Comparison of ENCODE assay signal across 19 cellular contexts in genomic region chr3:53566450-53567145, GRCh38.
"Had no signal": no experiment of that assay in that cellular context is flagged by ENCODE, and none has a peak within 500 bp of the region (broad histone marks: within the 10 kb centered on the region; RNA-seq: fewer than 3 reads in every experiment).

No MANE protein-coding gene starts in this region.

- H3K27ac ChIP-seq: adrenal gland, coronary artery, foreskin keratinocyte, lower lobe of right lung, sigmoid colon, spleen had no signal

- H3K9me3 ChIP-seq: adrenal gland, lower lobe of right lung, sigmoid colon, spleen had no signal

- DNase-seq: activated B cell treated with CpG ODN at 0.5 μM for 24 hours; activated CD4-positive, alpha-beta T cell treated with anti-CD3 and anti-CD28 coated beads, Interleukin-2, amount 10 ng/mL, durations not matched to agents 24 days and 14 days; activated CD8-positive, alpha-beta memory T cell treated with anti-CD3 and anti-CD28 coated beads, Interleukin-2, amount 50 U/mL, for 4 hours; activated CD8-positive, alpha-beta T cell treated with anti-CD3 and anti-CD28 coated beads, Interleukin-2, amount 10 ng/mL, durations not matched to agents 7 days and 5 days; activated effector memory CD4-positive, alpha-beta T cell treated with anti-CD3 and anti-CD28 coated beads, Interleukin-2, amount 50 U/mL, for 16 hours; activated T-cell treated with anti-CD3 and anti-CD28 coated beads, Interleukin-2, amount 50 U/mL, for 48 hours; central memory CD4-positive, alpha-beta T cell; effector CD4-positive, alpha-beta T cell; foreskin keratinocyte; lower lobe of right lung; midbrain; sigmoid colon; spleen; stimulated activated CD4-positive, alpha-beta T cell treated with anti-CD3 and anti-CD28 coated beads, Interleukin-1b, Interleukin-23, amount 100 ng/mL, for 48 hours; stimulated activated naive CD8-positive, alpha-beta T cell treated with anti-CD3 and anti-CD28 coated beads, Interleukin-15, amount 100 ng/mL, for 72 hours had no signal

- H3K9me3 Mint-ChIP-seq: activated B cell treated with CpG ODN at 0.5 μM for 24 hours; activated CD4-positive, alpha-beta T cell treated with anti-CD3 and anti-CD28 coated beads, Interleukin-2, amount 10 ng/mL, durations not matched to agents 24 days and 14 days; activated naive CD4-positive, alpha-beta T cell treated with anti-CD3 and anti-CD28 coated beads, Interleukin-2, amount 50 U/mL, for 24 hours; stimulated activated naive CD8-positive, alpha-beta T cell treated with anti-CD3 and anti-CD28 coated beads, Interleukin-15, amount 100 ng/mL, for 72 hours; T-helper 1 cell treated with Interleukin-12 subunit alpha and Interleukin-12 subunit beta and Interleukin-4 antibody, amounts not matched to agents 30 μg/mL and 1 μg/mL, for 36 hours had no signal

- H3K4me3 ChIP-seq: adrenal gland, coronary artery, lower lobe of right lung, sigmoid colon, spleen had no signal

- H3K36me3 ChIP-seq: adrenal gland, lower lobe of right lung, sigmoid colon, spleen had no signal

- H3K27ac Mint-ChIP-seq: activated B cell treated with CpG ODN at 0.5 μM for 24 hours; activated CD4-positive, alpha-beta T cell treated with anti-CD3 and anti-CD28 coated beads, Interleukin-2, amount 10 ng/mL, durations not matched to agents 24 days and 14 days; activated CD8-positive, alpha-beta T cell treated with anti-CD3 and anti-CD28 coated beads, Interleukin-2, amount 10 ng/mL, durations not matched to agents 7 days and 5 days; activated naive CD4-positive, alpha-beta T cell treated with anti-CD3 and anti-CD28 coated beads, Interleukin-2, amount 50 U/mL, for 24 hours; stimulated activated naive CD8-positive, alpha-beta T cell treated with anti-CD3 and anti-CD28 coated beads, Interleukin-15, amount 100 ng/mL, for 72 hours; T-helper 1 cell treated with Interleukin-12 subunit alpha and Interleukin-12 subunit beta and Interleukin-4 antibody, amounts not matched to agents 30 μg/mL and 1 μg/mL, for 36 hours had no signal

- ATAC-seq: activated CD8-positive, alpha-beta T cell treated with anti-CD3 and anti-CD28 coated beads, Interleukin-2, amount 10 ng/mL, durations not matched to agents 7 days and 5 days; foreskin keratinocyte; stimulated activated naive CD8-positive, alpha-beta T cell treated with anti-CD3 and anti-CD28 coated beads, Interleukin-15, amount 100 ng/mL, for 72 hours had no signal

- H3K36me3 Mint-ChIP-seq: activated naive CD4-positive, alpha-beta T cell treated with anti-CD3 and anti-CD28 coated beads, Interleukin-2, amount 50 U/mL, for 24 hours had no signal

- H3K4me1 ChIP-seq: foreskin keratinocyte, sigmoid colon, spleen had no signal

- H3K4me3 Mint-ChIP-seq: activated B cell treated with CpG ODN at 0.5 μM for 24 hours; activated CD4-positive, alpha-beta T cell treated with anti-CD3 and anti-CD28 coated beads, Interleukin-2, amount 10 ng/mL, durations not matched to agents 24 days and 14 days; activated CD8-positive, alpha-beta T cell treated with anti-CD3 and anti-CD28 coated beads, Interleukin-2, amount 10 ng/mL, durations not matched to agents 7 days and 5 days; activated naive CD4-positive, alpha-beta T cell treated with anti-CD3 and anti-CD28 coated beads, Interleukin-2, amount 50 U/mL, for 24 hours; stimulated activated naive CD8-positive, alpha-beta T cell treated with anti-CD3 and anti-CD28 coated beads, Interleukin-15, amount 100 ng/mL, for 72 hours; T-helper 1 cell treated with Interleukin-12 subunit alpha and Interleukin-12 subunit beta and Interleukin-4 antibody, amounts not matched to agents 30 μg/mL and 1 μg/mL, for 36 hours had no signal

- H3K27me3 ChIP-seq: adrenal gland, sigmoid colon had no signal

- H3K4me1 Mint-ChIP-seq: activated B cell treated with CpG ODN at 0.5 μM for 24 hours; activated CD4-positive, alpha-beta T cell treated with anti-CD3 and anti-CD28 coated beads, Interleukin-2, amount 10 ng/mL, durations not matched to agents 24 days and 14 days; activated naive CD4-positive, alpha-beta T cell treated with anti-CD3 and anti-CD28 coated beads, Interleukin-2, amount 50 U/mL, for 24 hours; stimulated activated naive CD8-positive, alpha-beta T cell treated with anti-CD3 and anti-CD28 coated beads, Interleukin-15, amount 100 ng/mL, for 72 hours had no signal
